In genomic region chr18:12989397-12990127, GRCh38 we compare ENCODE assay signal across 1 cellular context.
TF ChIP-seq lines count a peak whose summit lies in the region.

No MANE protein-coding gene starts in this region.

TF ChIP-seq in GM23338, 12 proteins besides CTCF, POLR2A, EP300 and RAD21:
- TF ChIP-seq, protein P1, sequence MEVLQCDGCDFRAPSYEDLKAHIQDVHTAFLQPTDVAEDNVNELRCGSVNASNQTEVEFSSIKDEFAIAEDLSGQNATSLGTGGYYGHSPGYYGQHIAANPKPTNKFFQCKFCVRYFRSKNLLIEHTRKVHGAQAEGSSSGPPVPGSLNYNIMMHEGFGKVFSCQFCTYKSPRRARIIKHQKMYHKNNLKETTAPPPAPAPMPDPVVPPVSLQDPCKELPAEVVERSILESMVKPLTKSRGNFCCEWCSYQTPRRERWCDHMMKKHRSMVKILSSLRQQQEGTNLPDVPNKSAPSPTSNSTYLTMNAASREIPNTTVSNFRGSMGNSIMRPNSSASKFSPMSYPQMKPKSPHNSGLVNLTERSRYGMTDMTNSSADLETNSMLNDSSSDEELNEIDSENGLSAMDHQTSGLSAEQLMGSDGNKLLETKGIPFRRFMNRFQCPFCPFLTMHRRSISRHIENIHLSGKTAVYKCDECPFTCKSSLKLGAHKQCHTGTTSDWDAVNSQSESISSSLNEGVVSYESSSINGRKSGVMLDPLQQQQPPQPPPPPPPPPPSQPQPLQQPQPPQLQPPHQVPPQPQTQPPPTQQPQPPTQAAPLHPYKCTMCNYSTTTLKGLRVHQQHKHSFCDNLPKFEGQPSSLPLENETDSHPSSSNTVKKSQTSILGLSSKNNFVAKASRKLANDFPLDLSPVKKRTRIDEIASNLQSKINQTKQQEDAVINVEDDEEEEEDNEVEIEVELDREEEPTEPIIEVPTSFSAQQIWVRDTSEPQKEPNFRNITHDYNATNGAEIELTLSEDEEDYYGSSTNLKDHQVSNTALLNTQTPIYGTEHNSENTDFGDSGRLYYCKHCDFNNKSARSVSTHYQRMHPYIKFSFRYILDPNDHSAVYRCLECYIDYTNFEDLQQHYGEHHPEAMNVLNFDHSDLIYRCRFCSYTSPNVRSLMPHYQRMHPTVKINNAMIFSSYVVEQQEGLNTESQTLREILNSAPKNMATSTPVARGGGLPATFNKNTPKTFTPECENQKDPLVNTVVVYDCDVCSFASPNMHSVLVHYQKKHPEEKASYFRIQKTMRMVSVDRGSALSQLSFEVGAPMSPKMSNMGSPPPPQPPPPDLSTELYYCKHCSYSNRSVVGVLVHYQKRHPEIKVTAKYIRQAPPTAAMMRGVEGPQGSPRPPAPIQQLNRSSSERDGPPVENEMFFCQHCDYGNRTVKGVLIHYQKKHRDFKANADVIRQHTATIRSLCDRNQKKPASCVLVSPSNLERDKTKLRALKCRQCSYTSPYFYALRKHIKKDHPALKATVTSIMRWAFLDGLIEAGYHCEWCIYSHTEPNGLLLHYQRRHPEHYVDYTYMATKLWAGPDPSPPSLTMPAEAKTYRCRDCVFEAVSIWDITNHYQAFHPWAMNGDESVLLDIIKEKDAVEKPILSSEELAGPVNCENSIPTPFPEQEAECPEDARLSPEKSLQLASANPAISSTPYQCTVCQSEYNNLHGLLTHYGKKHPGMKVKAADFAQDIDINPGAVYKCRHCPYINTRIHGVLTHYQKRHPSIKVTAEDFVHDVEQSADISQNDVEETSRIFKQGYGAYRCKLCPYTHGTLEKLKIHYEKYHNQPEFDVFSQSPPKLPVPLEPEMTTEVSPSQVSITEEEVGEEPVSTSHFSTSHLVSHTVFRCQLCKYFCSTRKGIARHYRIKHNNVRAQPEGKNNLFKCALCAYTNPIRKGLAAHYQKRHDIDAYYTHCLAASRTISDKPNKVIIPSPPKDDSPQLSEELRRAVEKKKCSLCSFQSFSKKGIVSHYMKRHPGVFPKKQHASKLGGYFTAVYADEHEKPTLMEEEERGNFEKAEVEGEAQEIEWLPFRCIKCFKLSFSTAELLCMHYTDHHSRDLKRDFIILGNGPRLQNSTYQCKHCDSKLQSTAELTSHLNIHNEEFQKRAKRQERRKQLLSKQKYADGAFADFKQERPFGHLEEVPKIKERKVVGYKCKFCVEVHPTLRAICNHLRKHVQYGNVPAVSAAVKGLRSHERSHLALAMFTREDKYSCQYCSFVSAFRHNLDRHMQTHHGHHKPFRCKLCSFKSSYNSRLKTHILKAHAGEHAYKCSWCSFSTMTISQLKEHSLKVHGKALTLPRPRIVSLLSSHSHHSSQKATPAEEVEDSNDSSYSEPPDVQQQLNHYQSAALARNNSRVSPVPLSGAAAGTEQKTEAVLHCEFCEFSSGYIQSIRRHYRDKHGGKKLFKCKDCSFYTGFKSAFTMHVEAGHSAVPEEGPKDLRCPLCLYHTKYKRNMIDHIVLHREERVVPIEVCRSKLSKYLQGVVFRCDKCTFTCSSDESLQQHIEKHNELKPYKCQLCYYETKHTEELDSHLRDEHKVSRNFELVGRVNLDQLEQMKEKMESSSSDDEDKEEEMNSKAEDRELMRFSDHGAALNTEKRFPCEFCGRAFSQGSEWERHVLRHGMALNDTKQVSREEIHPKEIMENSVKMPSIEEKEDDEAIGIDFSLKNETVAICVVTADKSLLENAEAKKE (CRISPR knock-in tag; IDR thresholded peaks at IDR 0.05): no peak
- no peak for TF ChIP-seq EZH2 (IDR thresholded peaks at IDR 0.05; ENCODE audit: low read depth, unreplicated experiment)
- TF ChIP-seq EZH2phosphoT487 (IDR thresholded peaks at IDR 0.05; ENCODE audit: unreplicated experiment): no peak
- TF ChIP-seq ETS1 (IDR thresholded peaks at IDR 0.05): no peak
- TF ChIP-seq CREB1 (CRISPR knock-in tag; IDR thresholded peaks at IDR 0.05; ENCODE audit: low read depth): no peak
- no peak for TF ChIP-seq POLR2AphosphoS5 (IDR thresholded peaks at IDR 0.05; ENCODE audit: low read depth)
- TF ChIP-seq ZNF331 (CRISPR knock-in tag; IDR thresholded peaks at IDR 0.05; ENCODE audit: low read depth): no peak
- no peak for TF ChIP-seq ZNF114 (CRISPR knock-in tag; IDR thresholded peaks at IDR 0.05)
- TF ChIP-seq JUNB (IDR thresholded peaks at IDR 0.05; ENCODE audit: unreplicated experiment): no peak
- no peak for TF ChIP-seq STAT1 (IDR thresholded peaks at IDR 0.05; ENCODE audit: unreplicated experiment)
- TF ChIP-seq REST (IDR thresholded peaks at IDR 0.05; ENCODE audit: unreplicated experiment): no peak
- no peak for TF ChIP-seq NANOG (IDR thresholded peaks at IDR 0.05; ENCODE audit: borderline replicate concordance)
